2 cellular contexts compared by ENCODE assay signal in the genomic region with DNA sequence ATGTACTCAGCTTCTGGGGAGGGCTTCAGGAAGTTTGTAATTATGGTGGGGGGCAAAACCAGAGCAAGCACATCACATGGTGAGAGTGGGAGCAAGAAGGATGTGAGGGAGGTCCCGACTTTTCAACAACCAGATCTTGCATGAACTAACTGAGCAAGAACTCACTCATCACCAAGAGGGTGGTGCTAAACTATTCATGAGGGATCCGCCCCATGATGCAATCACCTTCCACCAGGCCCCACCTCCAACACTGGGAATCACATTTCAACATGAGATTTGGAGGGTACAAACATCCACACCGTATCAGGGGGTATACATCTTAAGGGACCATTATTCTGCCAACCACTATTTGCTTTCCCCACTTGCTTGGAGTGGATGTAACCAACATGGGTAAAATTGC.
TF ChIP-seq lines count a peak whose summit lies in the region.

No MANE protein-coding gene starts in this region.

TF ChIP-seq in GM23338, 12 proteins besides CTCF, POLR2A, EP300 and RAD21 (continues in another document):
- TF ChIP-seq NANOG (IDR thresholded peaks at IDR 0.05; ENCODE audit: borderline replicate concordance) (no peak), ZNF331 (CRISPR knock-in tag; IDR thresholded peaks at IDR 0.05; ENCODE audit: low read depth) (no peak), EZH2 (IDR thresholded peaks at IDR 0.05; ENCODE audit: low read depth, unreplicated experiment) (no peak), CREB1 (CRISPR knock-in tag; IDR thresholded peaks at IDR 0.05; ENCODE audit: low read depth) (no peak), STAT1 (IDR thresholded peaks at IDR 0.05; ENCODE audit: unreplicated experiment) (no peak), JUNB (IDR thresholded peaks at IDR 0.05; ENCODE audit: unreplicated experiment) (no peak), ZNF114 (CRISPR knock-in tag; IDR thresholded peaks at IDR 0.05) (no peak)
- TF ChIP-seq, protein P1, sequence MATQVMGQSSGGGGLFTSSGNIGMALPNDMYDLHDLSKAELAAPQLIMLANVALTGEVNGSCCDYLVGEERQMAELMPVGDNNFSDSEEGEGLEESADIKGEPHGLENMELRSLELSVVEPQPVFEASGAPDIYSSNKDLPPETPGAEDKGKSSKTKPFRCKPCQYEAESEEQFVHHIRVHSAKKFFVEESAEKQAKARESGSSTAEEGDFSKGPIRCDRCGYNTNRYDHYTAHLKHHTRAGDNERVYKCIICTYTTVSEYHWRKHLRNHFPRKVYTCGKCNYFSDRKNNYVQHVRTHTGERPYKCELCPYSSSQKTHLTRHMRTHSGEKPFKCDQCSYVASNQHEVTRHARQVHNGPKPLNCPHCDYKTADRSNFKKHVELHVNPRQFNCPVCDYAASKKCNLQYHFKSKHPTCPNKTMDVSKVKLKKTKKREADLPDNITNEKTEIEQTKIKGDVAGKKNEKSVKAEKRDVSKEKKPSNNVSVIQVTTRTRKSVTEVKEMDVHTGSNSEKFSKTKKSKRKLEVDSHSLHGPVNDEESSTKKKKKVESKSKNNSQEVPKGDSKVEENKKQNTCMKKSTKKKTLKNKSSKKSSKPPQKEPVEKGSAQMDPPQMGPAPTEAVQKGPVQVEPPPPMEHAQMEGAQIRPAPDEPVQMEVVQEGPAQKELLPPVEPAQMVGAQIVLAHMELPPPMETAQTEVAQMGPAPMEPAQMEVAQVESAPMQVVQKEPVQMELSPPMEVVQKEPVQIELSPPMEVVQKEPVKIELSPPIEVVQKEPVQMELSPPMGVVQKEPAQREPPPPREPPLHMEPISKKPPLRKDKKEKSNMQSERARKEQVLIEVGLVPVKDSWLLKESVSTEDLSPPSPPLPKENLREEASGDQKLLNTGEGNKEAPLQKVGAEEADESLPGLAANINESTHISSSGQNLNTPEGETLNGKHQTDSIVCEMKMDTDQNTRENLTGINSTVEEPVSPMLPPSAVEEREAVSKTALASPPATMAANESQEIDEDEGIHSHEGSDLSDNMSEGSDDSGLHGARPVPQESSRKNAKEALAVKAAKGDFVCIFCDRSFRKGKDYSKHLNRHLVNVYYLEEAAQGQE (IDR thresholded peaks at IDR 0.05; ENCODE audit: unreplicated experiment) = no peak
- TF ChIP-seq, protein P2, sequence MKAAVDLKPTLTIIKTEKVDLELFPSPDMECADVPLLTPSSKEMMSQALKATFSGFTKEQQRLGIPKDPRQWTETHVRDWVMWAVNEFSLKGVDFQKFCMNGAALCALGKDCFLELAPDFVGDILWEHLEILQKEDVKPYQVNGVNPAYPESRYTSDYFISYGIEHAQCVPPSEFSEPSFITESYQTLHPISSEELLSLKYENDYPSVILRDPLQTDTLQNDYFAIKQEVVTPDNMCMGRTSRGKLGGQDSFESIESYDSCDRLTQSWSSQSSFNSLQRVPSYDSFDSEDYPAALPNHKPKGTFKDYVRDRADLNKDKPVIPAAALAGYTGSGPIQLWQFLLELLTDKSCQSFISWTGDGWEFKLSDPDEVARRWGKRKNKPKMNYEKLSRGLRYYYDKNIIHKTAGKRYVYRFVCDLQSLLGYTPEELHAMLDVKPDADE (IDR thresholded peaks at IDR 0.05) = no peak
- TF ChIP-seq, protein P3, sequence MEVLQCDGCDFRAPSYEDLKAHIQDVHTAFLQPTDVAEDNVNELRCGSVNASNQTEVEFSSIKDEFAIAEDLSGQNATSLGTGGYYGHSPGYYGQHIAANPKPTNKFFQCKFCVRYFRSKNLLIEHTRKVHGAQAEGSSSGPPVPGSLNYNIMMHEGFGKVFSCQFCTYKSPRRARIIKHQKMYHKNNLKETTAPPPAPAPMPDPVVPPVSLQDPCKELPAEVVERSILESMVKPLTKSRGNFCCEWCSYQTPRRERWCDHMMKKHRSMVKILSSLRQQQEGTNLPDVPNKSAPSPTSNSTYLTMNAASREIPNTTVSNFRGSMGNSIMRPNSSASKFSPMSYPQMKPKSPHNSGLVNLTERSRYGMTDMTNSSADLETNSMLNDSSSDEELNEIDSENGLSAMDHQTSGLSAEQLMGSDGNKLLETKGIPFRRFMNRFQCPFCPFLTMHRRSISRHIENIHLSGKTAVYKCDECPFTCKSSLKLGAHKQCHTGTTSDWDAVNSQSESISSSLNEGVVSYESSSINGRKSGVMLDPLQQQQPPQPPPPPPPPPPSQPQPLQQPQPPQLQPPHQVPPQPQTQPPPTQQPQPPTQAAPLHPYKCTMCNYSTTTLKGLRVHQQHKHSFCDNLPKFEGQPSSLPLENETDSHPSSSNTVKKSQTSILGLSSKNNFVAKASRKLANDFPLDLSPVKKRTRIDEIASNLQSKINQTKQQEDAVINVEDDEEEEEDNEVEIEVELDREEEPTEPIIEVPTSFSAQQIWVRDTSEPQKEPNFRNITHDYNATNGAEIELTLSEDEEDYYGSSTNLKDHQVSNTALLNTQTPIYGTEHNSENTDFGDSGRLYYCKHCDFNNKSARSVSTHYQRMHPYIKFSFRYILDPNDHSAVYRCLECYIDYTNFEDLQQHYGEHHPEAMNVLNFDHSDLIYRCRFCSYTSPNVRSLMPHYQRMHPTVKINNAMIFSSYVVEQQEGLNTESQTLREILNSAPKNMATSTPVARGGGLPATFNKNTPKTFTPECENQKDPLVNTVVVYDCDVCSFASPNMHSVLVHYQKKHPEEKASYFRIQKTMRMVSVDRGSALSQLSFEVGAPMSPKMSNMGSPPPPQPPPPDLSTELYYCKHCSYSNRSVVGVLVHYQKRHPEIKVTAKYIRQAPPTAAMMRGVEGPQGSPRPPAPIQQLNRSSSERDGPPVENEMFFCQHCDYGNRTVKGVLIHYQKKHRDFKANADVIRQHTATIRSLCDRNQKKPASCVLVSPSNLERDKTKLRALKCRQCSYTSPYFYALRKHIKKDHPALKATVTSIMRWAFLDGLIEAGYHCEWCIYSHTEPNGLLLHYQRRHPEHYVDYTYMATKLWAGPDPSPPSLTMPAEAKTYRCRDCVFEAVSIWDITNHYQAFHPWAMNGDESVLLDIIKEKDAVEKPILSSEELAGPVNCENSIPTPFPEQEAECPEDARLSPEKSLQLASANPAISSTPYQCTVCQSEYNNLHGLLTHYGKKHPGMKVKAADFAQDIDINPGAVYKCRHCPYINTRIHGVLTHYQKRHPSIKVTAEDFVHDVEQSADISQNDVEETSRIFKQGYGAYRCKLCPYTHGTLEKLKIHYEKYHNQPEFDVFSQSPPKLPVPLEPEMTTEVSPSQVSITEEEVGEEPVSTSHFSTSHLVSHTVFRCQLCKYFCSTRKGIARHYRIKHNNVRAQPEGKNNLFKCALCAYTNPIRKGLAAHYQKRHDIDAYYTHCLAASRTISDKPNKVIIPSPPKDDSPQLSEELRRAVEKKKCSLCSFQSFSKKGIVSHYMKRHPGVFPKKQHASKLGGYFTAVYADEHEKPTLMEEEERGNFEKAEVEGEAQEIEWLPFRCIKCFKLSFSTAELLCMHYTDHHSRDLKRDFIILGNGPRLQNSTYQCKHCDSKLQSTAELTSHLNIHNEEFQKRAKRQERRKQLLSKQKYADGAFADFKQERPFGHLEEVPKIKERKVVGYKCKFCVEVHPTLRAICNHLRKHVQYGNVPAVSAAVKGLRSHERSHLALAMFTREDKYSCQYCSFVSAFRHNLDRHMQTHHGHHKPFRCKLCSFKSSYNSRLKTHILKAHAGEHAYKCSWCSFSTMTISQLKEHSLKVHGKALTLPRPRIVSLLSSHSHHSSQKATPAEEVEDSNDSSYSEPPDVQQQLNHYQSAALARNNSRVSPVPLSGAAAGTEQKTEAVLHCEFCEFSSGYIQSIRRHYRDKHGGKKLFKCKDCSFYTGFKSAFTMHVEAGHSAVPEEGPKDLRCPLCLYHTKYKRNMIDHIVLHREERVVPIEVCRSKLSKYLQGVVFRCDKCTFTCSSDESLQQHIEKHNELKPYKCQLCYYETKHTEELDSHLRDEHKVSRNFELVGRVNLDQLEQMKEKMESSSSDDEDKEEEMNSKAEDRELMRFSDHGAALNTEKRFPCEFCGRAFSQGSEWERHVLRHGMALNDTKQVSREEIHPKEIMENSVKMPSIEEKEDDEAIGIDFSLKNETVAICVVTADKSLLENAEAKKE (CRISPR knock-in tag; IDR thresholded peaks at IDR 0.05) = no peak

TF ChIP-seq in IMR-90, 13 proteins besides CTCF, POLR2A, EP300 and RAD21:
- peak; percentile 7; the same call in 1 of the 2 replicates for TF ChIP-seq CEBPB (IDR thresholded peaks at IDR 0.05; ENCODE audit: low read depth, low read length)
- no peak for TF ChIP-seq MXI1 (IDR thresholded peaks at IDR 0.05; ENCODE audit: borderline replicate concordance, low read depth, low read length)
